1 cellular context compared by ENCODE assay signal in genomic region chr12:131625171-131625509, GRCh38.
TF ChIP-seq lines count a peak whose summit lies in the region.

No MANE protein-coding gene starts in this region.

TF ChIP-seq in K562, 482 proteins besides CTCF, POLR2A, EP300 and RAD21 (continued from another document and continues in another):
- TF ChIP-seq ZBTB12 (CRISPR knock-in tag; IDR thresholded peaks at IDR 0.05) (0 out of 2 replicates have a peak, but pooled peaks have one; percentile 40), TCF15 (CRISPR knock-in tag; IDR thresholded peaks at IDR 0.05) (0 out of 2 replicates have a peak, but pooled peaks have one; percentile 46), RREB1 (CRISPR knock-in tag; IDR thresholded peaks at IDR 0.05) (peak; percentile 72; the same call in 1 of the 2 replicates), THAP7 (CRISPR knock-in tag; IDR thresholded peaks at IDR 0.05) (0 out of 2 replicates have a peak, but pooled peaks have one; percentile 73), HBP1 (CRISPR knock-in tag; IDR thresholded peaks at IDR 0.05) (0 out of 2 replicates have a peak, but pooled peaks have one; percentile 24), DMBX1 (CRISPR knock-in tag; IDR thresholded peaks at IDR 0.05; ENCODE audit: borderline replicate concordance) (peak; percentile 90; the same call in 1 of the 2 replicates), ZNF175 (CRISPR knock-in tag; IDR thresholded peaks at IDR 0.05; ENCODE audit: low read depth) (peak; percentile 90), ZNF668 (CRISPR knock-in tag; IDR thresholded peaks at IDR 0.05) (peak; percentile 92), TEAD1 (CRISPR knock-in tag; IDR thresholded peaks at IDR 0.05) (peak in 1 of 2 experiments; percentile 83; a peak in 2 of 4 replicates), TFE3 (CRISPR knock-in tag; IDR thresholded peaks at IDR 0.05) (peak; percentile 5; the same call in 1 of the 2 replicates), MECOM (CRISPR knock-in tag; IDR thresholded peaks at IDR 0.05) (peak; percentile 90), NFIX (CRISPR knock-in tag; IDR thresholded peaks at IDR 0.05; ENCODE audit: low read depth) (0 out of 2 replicates have a peak, but pooled peaks have one; percentile 9), HOMEZ (CRISPR knock-in tag; IDR thresholded peaks at IDR 0.05) (peak; percentile 84; the same call in 1 of the 2 replicates), ZNF589 (CRISPR knock-in tag; IDR thresholded peaks at IDR 0.05; ENCODE audit: low read depth) (peak; percentile 74; the same call in 1 of the 2 replicates), ZNF766 (CRISPR knock-in tag; conservative IDR thresholded peaks at IDR 0.05) (peak; percentile 55; the same call in 1 of the 2 replicates), ZNF395 (CRISPR knock-in tag; IDR thresholded peaks at IDR 0.05) (peak; percentile 88), ARID3B (CRISPR knock-in tag; IDR thresholded peaks at IDR 0.05; ENCODE audit: borderline replicate concordance) (peak; percentile 69; the same call in 1 of the 2 replicates), ZNF239 (CRISPR knock-in tag; IDR thresholded peaks at IDR 0.05) (peak; percentile 76), BCL6 (CRISPR knock-in tag; IDR thresholded peaks at IDR 0.05) (peak; percentile 72; the same call in 1 of the 2 replicates), SMAD4 (CRISPR knock-in tag; conservative IDR thresholded peaks at IDR 0.05) (peak; percentile 63), ZNF449 (CRISPR knock-in tag; IDR thresholded peaks at IDR 0.05) (peak; percentile 39; the same call in 1 of the 2 replicates), ZNF41 (CRISPR knock-in tag; conservative IDR thresholded peaks at IDR 0.05) (0 out of 2 replicates have a peak, but pooled peaks have one; percentile 66), TSHZ1 (CRISPR knock-in tag; IDR thresholded peaks at IDR 0.05) (peak; percentile 79; the same call in 1 of the 2 replicates), PTRF (tag; IDR thresholded peaks at IDR 0.05) (0 out of 2 replicates have a peak, but pooled peaks have one; percentile 59), HDAC8 (tag; IDR thresholded peaks at IDR 0.05) (peak; percentile 93)
